ENCODE assay signal across 10 cellular contexts in genomic region chr16:54937673-54938350, GRCh38. TPM values are rescaled to one million over a fixed set of nuclear protein-coding genes. Genes with fewer than 3 reads are reported as not detected.
DNase-seq lines count a peak whose midpoint lies in the region; TF ChIP-seq lines count a peak whose summit lies in the region.
"Had no signal": no experiment of that assay in that cellular context is flagged by ENCODE, and none has a peak within 500 bp of the region (broad histone marks: within the 10 kb centered on the region; RNA-seq: fewer than 3 reads in every experiment).

No MANE protein-coding gene starts in this region.

- H3K4me3 Mint-ChIP-seq in activated CD4-positive, alpha-beta T cell treated with anti-CD3 and anti-CD28 coated beads, Interleukin-2, amount 10 ng/mL, durations not matched to agents 24 days and 14 days, result peak overlapping the region; percentile 8

- no peak overlapping the region for H3K27ac ChIP-seq in iPS-18a (ENCODE audit: low read length)
- H3K27ac ChIP-seq in stomach smooth muscle (ENCODE audit: low read length), result no peak overlapping the region
- H3K27ac ChIP-seq: Peyer's patch had no signal

- H3K4me1 Mint-ChIP-seq in activated CD4-positive, alpha-beta T cell treated with anti-CD3 and anti-CD28 coated beads, Interleukin-2, amount 10 ng/mL, durations not matched to agents 24 days and 14 days, result peaks cover 12% of the 10 kb centered on the region

- no peaks in the 10 kb centered on the region for H3K27me3 ChIP-seq in adipocyte (replicated peaks; ENCODE audit: control insufficient read depth, insufficient read depth, low read length)
- H3K27me3 ChIP-seq in iPS-18a (ENCODE audit: control insufficient read depth, insufficient read depth, low read length), result peaks cover 100% of the 10 kb centered on the region
- peaks cover 82 to 84% of the 10 kb centered on the region in 2 donors for H3K27me3 ChIP-seq in stomach smooth muscle (ENCODE audit: control insufficient read depth in 1 of 2, insufficient read depth in 2 of 2, low read length in 2 of 2)

- peak overlapping the region; percentile 93 for H3K9ac ChIP-seq in adipocyte (ENCODE audit: low read length)
- no peak overlapping the region for H3K9ac ChIP-seq in iPS-18a (ENCODE audit: low read length)
- H3K9ac ChIP-seq in stomach smooth muscle (ENCODE audit: low read length in 2 of 2), result no peak overlapping the region

- H3K4me3 ChIP-seq in adipocyte (ENCODE audit: low read length) (peak overlapping the region; percentile 87), iPS-18a (ENCODE audit: low read length) (peak overlapping the region; percentile 64), stomach smooth muscle (ENCODE audit: low read length in 2 of 2) (peak overlapping the region; percentile 15 to 31)

- H3K36me3 Mint-ChIP-seq in activated CD4-positive, alpha-beta T cell treated with anti-CD3 and anti-CD28 coated beads, Interleukin-2, amount 10 ng/mL, durations not matched to agents 24 days and 14 days (ENCODE audit: low read depth), result peaks cover 3% of the 10 kb centered on the region

- peak; percentile 58 for DNase-seq in activated CD4-positive, alpha-beta T cell treated with anti-CD3 and anti-CD28 coated beads, Interleukin-2, amount 10 ng/mL, durations not matched to agents 24 days and 14 days
- DNase-seq in activated CD4-positive, alpha-beta T cell treated with anti-CD3 and anti-CD28 coated beads, Interleukin-2, amount 50 U/mL, for 4 hours, result no peak
- DNase-seq in adipocyte (ENCODE audit: low read depth), result no peak
- no peak for DNase-seq in NCI-H446 (lab: John Stamatoyannopoulos, UW)
- no peak for DNase-seq in GM10266 (ENCODE audit: extremely low spot score)
- no peak for DNase-seq in ecto neural progenitor cell (ENCODE audit: low spot score)
- DNase-seq: KG1, Peyer's patch had no signal

- H3K36me3 ChIP-seq in adipocyte (ENCODE audit: control insufficient read depth, insufficient read depth, low read length, severe bottlenecking) (no peaks in the 10 kb centered on the region), iPS-18a (ENCODE audit: control insufficient read depth, low read depth, low read length) (no peaks in the 10 kb centered on the region), stomach smooth muscle (ENCODE audit: control insufficient read depth in 2 of 2, insufficient read depth in 2 of 2, low read length in 2 of 2) (no peaks in the 10 kb centered on the region)
- H3K36me3 ChIP-seq: Peyer's patch had no signal

- H3K27me3 Mint-ChIP-seq in activated CD4-positive, alpha-beta T cell treated with anti-CD3 and anti-CD28 coated beads, Interleukin-2, amount 10 ng/mL, durations not matched to agents 24 days and 14 days, result peaks cover 78% of the 10 kb centered on the region

- no peaks in the 10 kb centered on the region for H3K9me3 ChIP-seq in adipocyte (ENCODE audit: control insufficient read depth, low read length)
- no peaks in the 10 kb centered on the region for H3K9me3 ChIP-seq in iPS-18a (ENCODE audit: control insufficient read depth, low read depth, low read length)
- H3K9me3 ChIP-seq in stomach smooth muscle (ENCODE audit: control insufficient read depth in 2 of 2, low read length in 2 of 2), result no peaks in the 10 kb centered on the region
- H3K9me3 ChIP-seq: Peyer's patch had no signal

- H3K9me3 Mint-ChIP-seq in activated CD4-positive, alpha-beta T cell treated with anti-CD3 and anti-CD28 coated beads, Interleukin-2, amount 10 ng/mL, durations not matched to agents 24 days and 14 days, result peaks cover 3% of the 10 kb centered on the region

- intact Hi-C loops in activated CD4-positive, alpha-beta T cell treated with anti-CD3 and anti-CD28 coated beads, Interleukin-2, amount 10 ng/mL, durations not matched to agents 24 days and 14 days (cut with micrococcal nuclease), result loop anchor here (2.0 to 10.0 kb wide), 3 partner anchors 389 to 647 kb away; no protein-coding TSS in a partner anchor

- peak overlapping the region; percentile 47 for H3K27ac Mint-ChIP-seq in activated CD4-positive, alpha-beta T cell treated with anti-CD3 and anti-CD28 coated beads, Interleukin-2, amount 10 ng/mL, durations not matched to agents 24 days and 14 days

- no peak for TF ChIP-seq CTCF in GM10266 (IDR thresholded peaks at IDR 0.05; ENCODE audit: control insufficient read depth, insufficient read depth, low read depth, missing control alignments)

- H3K4me1 ChIP-seq in adipocyte (ENCODE audit: control insufficient read depth, insufficient read depth, low read length) (peaks cover 16% of the 10 kb centered on the region), iPS-18a (ENCODE audit: control insufficient read depth, low read depth, low read length) (peaks cover 41% of the 10 kb centered on the region), stomach smooth muscle (ENCODE audit: control insufficient read depth, insufficient read depth, low read length) (peaks cover 25% of the 10 kb centered on the region)

RNA-seq across cellular contexts. Expression of gene IRX5, which starts 7.1 kb away (rescaled TPM):
- total RNA-seq in activated CD4-positive, alpha-beta T cell treated with anti-CD3 and anti-CD28 coated beads, Interleukin-2, amount 10 ng/mL, durations not matched to agents 24 days and 14 days, result 0.12 TPM in 1 of 2 replicates, not detected in the other
- total RNA-seq: Peyer's patch had no signal

Comparison
In these comparisons a context has a peak if more than half of its experiments do, and no peak if none do; other contexts are left out.
1. H3K4me3 ChIP-seq: peak in every context shown above with its lines; median percentile 87 in adipocyte; 64 in iPS-18a; 23 in stomach smooth muscle.